ENCODE assay signal across 9 cellular contexts in genomic region chr5:87966213-87966612, GRCh38.
"Had no signal": no experiment of that assay in that cellular context is flagged by ENCODE, and none has a peak within 500 bp of the region (broad histone marks: within the 10 kb centered on the region; RNA-seq: fewer than 3 reads in every experiment).

No MANE protein-coding gene starts in this region.

- H3K4me1 ChIP-seq: HAP-1 had no signal

- H3K4me3 ChIP-seq: GM23338, HAP-1 had no signal

- H3K27ac ChIP-seq: KMS-11 had no signal

- H3K9ac ChIP-seq: KMS-11 had no signal

- H3K4me2 ChIP-seq: GM23338, KMS-11 had no signal

- FAIRE-seq: HTR-8/SVneo had no signal

- DNase-seq: H7, HFFc6, Karpas-422, KBM-7 had no signal

- ATAC-seq: GM23338, HCT116 had no signal

- H2AFZ ChIP-seq: GM23338 had no signal

- H3K9me3 ChIP-seq: HAP-1 had no signal

- H3K36me3 ChIP-seq: HAP-1 had no signal
